Comparison of ENCODE assay signal across 8 cellular contexts in genomic region chr3:52532838-52533622, GRCh38. TPM values are rescaled to one million over a fixed set of nuclear protein-coding genes. Genes with fewer than 3 reads are reported as not detected.
DNase-seq lines count a peak whose midpoint lies in the region; ATAC-seq and TF ChIP-seq lines count a peak whose summit lies in the region.

No MANE protein-coding gene starts in this region.

- no peak overlapping the region for H3K27ac Mint-ChIP-seq in CD4-positive, alpha-beta T cell
- peak overlapping the region; percentile 68 for H3K27ac Mint-ChIP-seq in activated CD8-positive, alpha-beta T cell treated with anti-CD3 and anti-CD28 coated beads, Interleukin-2, amount 10 ng/mL, durations not matched to agents 7 days and 5 days

- H2BK15ac ChIP-seq in neuronal stem cell (ENCODE audit: low read length), result peak overlapping the region; percentile 3

- no peak overlapping the region for H4K8ac ChIP-seq in neuronal stem cell (ENCODE audit: low read depth, low read length)

- peak in 4 of 10 experiments; percentile 7 to 38 (median 22) for DNase-seq in CD4-positive, alpha-beta T cell
- DNase-seq in activated CD8-positive, alpha-beta T cell treated with anti-CD3 and anti-CD28 coated beads, Interleukin-2, amount 10 ng/mL, durations not matched to agents 7 days and 5 days, result peak; percentile 40
- peak; percentile 16 for DNase-seq in fibroblast of villous mesenchyme (ENCODE audit: low read depth)
- DNase-seq in neuronal stem cell (ENCODE audit: low spot score), result peak; percentile 48
- DNase-seq in superior temporal gyrus (ENCODE audit: extremely low spot score), result no peak
- DNase-seq in H4 (ENCODE audit: low spot score), result no peak

- H3K9me3 Mint-ChIP-seq in CD4-positive, alpha-beta T cell, result no peaks in the 10 kb centered on the region
- H3K9me3 Mint-ChIP-seq in activated CD8-positive, alpha-beta T cell treated with anti-CD3 and anti-CD28 coated beads, Interleukin-2, amount 10 ng/mL, durations not matched to agents 7 days and 5 days (ENCODE audit: insufficient read depth), result no peaks in the 10 kb centered on the region

- no peak overlapping the region for H2BK12ac ChIP-seq in neuronal stem cell (ENCODE audit: low read length)

- no peaks in the 10 kb centered on the region for H3K27me3 Mint-ChIP-seq in CD4-positive, alpha-beta T cell
- H3K27me3 Mint-ChIP-seq in activated CD8-positive, alpha-beta T cell treated with anti-CD3 and anti-CD28 coated beads, Interleukin-2, amount 10 ng/mL, durations not matched to agents 7 days and 5 days (ENCODE audit: low read depth), result no peaks in the 10 kb centered on the region

- POLR2A ChIA-PET in CD4-positive, alpha-beta T cell (lab: Charles Lee), result no interaction called here
- POLR2A ChIA-PET in activated CD8-positive, alpha-beta T cell treated with anti-CD3 and anti-CD28 coated beads, Interleukin-2, amount 10 ng/mL, durations not matched to agents 7 days and 5 days (lab: Charles Lee), result no interaction called here

- H2BK120ac ChIP-seq in neuronal stem cell (ENCODE audit: low read depth, low read length), result no peak overlapping the region

- CTCF ChIA-PET in CD4-positive, alpha-beta T cell (lab: Charles Lee), result no interaction called here
- CTCF ChIA-PET in activated CD8-positive, alpha-beta T cell treated with anti-CD3 and anti-CD28 coated beads, Interleukin-2, amount 10 ng/mL, durations not matched to agents 7 days and 5 days (lab: Charles Lee), result no interaction called here

- H2AK5ac ChIP-seq in neuronal stem cell (ENCODE audit: low read depth, low read length), result peak overlapping the region; percentile 87

- H4K91ac ChIP-seq in neuronal stem cell (ENCODE audit: low read depth, low read length, poor library complexity), result no peak overlapping the region

- peak overlapping the region; percentile 72 for H2AFZ ChIP-seq in neuronal stem cell (ENCODE audit: low read length)

- TF ChIP-seq CTCF in CD4-positive, alpha-beta T cell (IDR thresholded peaks at IDR 0.05), result no peak
- no peak for TF ChIP-seq CTCF in fibroblast of villous mesenchyme (IDR thresholded peaks at IDR 0.05; ENCODE audit: insufficient read depth, low read depth, low read length)

- peaks cover 22 to 25% of the 10 kb centered on the region in 2 donors for H3K4me1 ChIP-seq in neuronal stem cell (ENCODE audit: control insufficient read depth in 2 of 2, insufficient read depth in 1 of 2, low read depth in 1 of 2, low read length in 2 of 2)

- H3K9me3 ChIP-seq in CD4-positive, alpha-beta T cell (ENCODE audit: control insufficient read depth, low read length), result no peaks in the 10 kb centered on the region
- no peaks in the 10 kb centered on the region for H3K9me3 ChIP-seq in neuronal stem cell (replicated peaks in 1 of 2; ENCODE audit: control insufficient read depth in 2 of 2, insufficient read depth in 1 of 2, low read depth in 1 of 2, low read length in 2 of 2)

- H3K4ac ChIP-seq in neuronal stem cell (ENCODE audit: low read length), result no peak overlapping the region

- no peak overlapping the region for H3K27ac ChIP-seq in CD4-positive, alpha-beta T cell (ENCODE audit: low read depth, low read length)
- H3K27ac ChIP-seq in neuronal stem cell (replicated peaks; ENCODE audit: low read length), result peak overlapping the region; percentile 25

- peak overlapping the region; percentile 16 for H3K23ac ChIP-seq in neuronal stem cell (ENCODE audit: low read depth, low read length, poor library complexity)

- H3K79me1 ChIP-seq in neuronal stem cell (ENCODE audit: low read depth, low read length), result peaks cover 29% of the 10 kb centered on the region

- peaks cover 26% of the 10 kb centered on the region for H3K4me1 Mint-ChIP-seq in CD4-positive, alpha-beta T cell (ENCODE audit: low read depth)
- H3K4me1 Mint-ChIP-seq in activated CD8-positive, alpha-beta T cell treated with anti-CD3 and anti-CD28 coated beads, Interleukin-2, amount 10 ng/mL, durations not matched to agents 7 days and 5 days (ENCODE audit: low read depth), result peaks cover 39% of the 10 kb centered on the region

- H3K4me3 ChIP-seq in fibroblast of villous mesenchyme (ENCODE audit: low read depth, low read length) (peak overlapping the region; percentile 76), neuronal stem cell (ENCODE audit: low read length in 2 of 2) (peak overlapping the region; percentile 58 to 95)

- H3K18ac ChIP-seq in neuronal stem cell (ENCODE audit: low read length), result peak overlapping the region; percentile 86

- intact Hi-C loops in CD4-positive, alpha-beta T cell (cut with DNase I, micrococcal nuclease), result loop anchor here in 1 of 2 experiments (10.0 kb wide), 3 partner anchors 338 to 1968 kb away; partner anchors contain the start of genes ALAS1, C3orf18, HEMK1 and STIMATE

- peak overlapping the region; percentile 43 for H2BK5ac ChIP-seq in neuronal stem cell (ENCODE audit: low read length)

- H3K4me3 Mint-ChIP-seq in CD4-positive, alpha-beta T cell, result peak overlapping the region; percentile 69
- peak overlapping the region; percentile 80 for H3K4me3 Mint-ChIP-seq in activated CD8-positive, alpha-beta T cell treated with anti-CD3 and anti-CD28 coated beads, Interleukin-2, amount 10 ng/mL, durations not matched to agents 7 days and 5 days

- no peak for ATAC-seq in CD4-positive, alpha-beta T cell (ENCODE audit: poor library complexity)
- ATAC-seq in HG02885 (IDR thresholded peaks at IDR 0.05; ENCODE audit: poor library complexity, unreplicated experiment) (peak; percentile 1), HG03039 (IDR thresholded peaks at IDR 0.05; ENCODE audit: unreplicated experiment) (no peak)
- ATAC-seq in activated CD8-positive, alpha-beta T cell treated with anti-CD3 and anti-CD28 coated beads, Interleukin-2, amount 10 ng/mL, durations not matched to agents 7 days and 5 days, result peak; percentile 7

- peak overlapping the region; percentile 5 for H3K14ac ChIP-seq in neuronal stem cell (ENCODE audit: low read length)

- peak overlapping the region; percentile 94 for H3K9ac ChIP-seq in neuronal stem cell (ENCODE audit: low read depth, low read length, poor library complexity)

- WGBS in neuronal stem cell (ENCODE audit: extremely low coverage in 2 of 2, insufficient read length in 2 of 2, insufficient replicate concordance in 1 of 2), 2 donors, result no CpG with 5 or more reads among the region's 78 CpGs

- peaks cover 12% of the 10 kb centered on the region for H3K36me3 Mint-ChIP-seq in CD4-positive, alpha-beta T cell (ENCODE audit: low read depth)
- peaks cover 10% of the 10 kb centered on the region for H3K36me3 Mint-ChIP-seq in activated CD8-positive, alpha-beta T cell treated with anti-CD3 and anti-CD28 coated beads, Interleukin-2, amount 10 ng/mL, durations not matched to agents 7 days and 5 days (ENCODE audit: low read depth)

- H3K36me3 ChIP-seq in neuronal stem cell (replicated peaks in 1 of 2; ENCODE audit: control insufficient read depth in 2 of 2, insufficient read depth in 2 of 2, low read length in 2 of 2), result peaks cover 16 to 22% of the 10 kb centered on the region in 2 donors

- peak overlapping the region; percentile 66 for H3K4me2 ChIP-seq in neuronal stem cell (ENCODE audit: insufficient read depth, low read length, poor library complexity, severe bottlenecking)

- no peaks in the 10 kb centered on the region for H3K27me3 ChIP-seq in CD4-positive, alpha-beta T cell (ENCODE audit: control insufficient read depth, insufficient read depth, low read length)
- no peaks in the 10 kb centered on the region for H3K27me3 ChIP-seq in neuronal stem cell (ENCODE audit: control insufficient read depth in 3 of 3, insufficient read depth in 3 of 3, low read depth in 1 of 3, low read length in 3 of 3)

RNA-seq across cellular contexts. Expression of gene NT5DC2, which starts 0.6 kb away (rescaled TPM):
- total RNA-seq in CD4-positive, alpha-beta T cell, result 1 to 10 TPM; 2.5 to 4.2 TPM
- total RNA-seq in activated CD8-positive, alpha-beta T cell treated with anti-CD3 and anti-CD28 coated beads, Interleukin-2, amount 10 ng/mL, durations not matched to agents 7 days and 5 days, result 10 to 100 TPM; 52.8 to 53.1 TPM
- 45.8 and 85.0 TPM in 2 replicates for total RNA-seq in fibroblast of villous mesenchyme
- polyA plus RNA-seq in neuronal stem cell (2013, experiment 1 of 2), result 246 TPM
- 233 TPM for polyA plus RNA-seq in neuronal stem cell (2013, experiment 2 of 2)
- 44.5 and 46.9 TPM in 2 replicates for total RNA-seq in H4 (2014; rRNA removed; shearing (Covaris generic))

RNA-seq across cellular contexts. Expression of gene UQCC5, which starts 3.4 kb away (rescaled TPM):
- total RNA-seq in CD4-positive, alpha-beta T cell, result 1 to 10 TPM; 2.8 to 8.3 TPM
- 10 to 100 TPM in 1 of 2 experiments, 1 to 10 TPM in 1; 9.0 to 15.1 TPM for total RNA-seq in activated CD8-positive, alpha-beta T cell treated with anti-CD3 and anti-CD28 coated beads, Interleukin-2, amount 10 ng/mL, durations not matched to agents 7 days and 5 days
- 7.7 and 17.7 TPM in 2 replicates for total RNA-seq in fibroblast of villous mesenchyme
- 41.8 TPM for polyA plus RNA-seq in neuronal stem cell (2013, experiment 1 of 2)
- polyA plus RNA-seq in neuronal stem cell (2013, experiment 2 of 2), result 44.8 TPM
- total RNA-seq in H4 (2014; rRNA removed; shearing (Covaris generic)), result 1.5 and 102 TPM in 2 replicates

RNA-seq across cellular contexts. Expression of gene STAB1, which starts 37.9 kb away (rescaled TPM):
- total RNA-seq in CD4-positive, alpha-beta T cell, result 1 to 10 TPM; 1.5 to 2.5 TPM
- total RNA-seq in activated CD8-positive, alpha-beta T cell treated with anti-CD3 and anti-CD28 coated beads, Interleukin-2, amount 10 ng/mL, durations not matched to agents 7 days and 5 days, result under 1 TPM in 1 of 2 experiments, not detected in 1; 0.05 TPM
- under 0.01 and 0.43 TPM in 2 replicates for total RNA-seq in fibroblast of villous mesenchyme
- 0.10 TPM for polyA plus RNA-seq in neuronal stem cell (2013, experiment 1 of 2)
- 0.03 TPM for polyA plus RNA-seq in neuronal stem cell (2013, experiment 2 of 2)
- total RNA-seq in H4 (2014; rRNA removed; shearing (Covaris generic)), result not detected in 2 replicates

Comparison
In these comparisons a context has a peak if more than half of its experiments do, and no peak if none do; other contexts are left out.
1. ATAC-seq: peak in HG02885 (single experiment) and activated CD8-positive, alpha-beta T cell treated with anti-CD3 and anti-CD28 coated beads, Interleukin-2, amount 10 ng/mL, durations not matched to agents 7 days and 5 days (single experiment); none in CD4-positive, alpha-beta T cell (single experiment) and HG03039 (single experiment).
2. DNase-seq: peak in activated CD8-positive, alpha-beta T cell treated with anti-CD3 and anti-CD28 coated beads, Interleukin-2, amount 10 ng/mL, durations not matched to agents 7 days and 5 days (single experiment), fibroblast of villous mesenchyme (single experiment) and neuronal stem cell (single experiment); none in superior temporal gyrus (single experiment) and H4 (single experiment).